Comparison of ENCODE assay signal across 28 cellular contexts in genomic region chr5:75009559-75010230, GRCh38. TPM values are rescaled to one million over a fixed set of nuclear protein-coding genes. Genes with fewer than 3 reads are reported as not detected.
A peak's percentile ranks its signal among the peaks of the same experiment; 100 is the strongest.
DNase-seq lines count a peak whose midpoint lies in the region; ATAC-seq and TF ChIP-seq lines count a peak whose summit lies in the region.
"Had no signal": no experiment of that assay in that cellular context is flagged by ENCODE, and none has a peak within 500 bp of the region (broad histone marks: within the 10 kb centered on the region; RNA-seq: fewer than 3 reads in every experiment).

No MANE protein-coding gene starts in this region.

- DNase-seq in G401 (ENCODE audit: low spot score) (peak; percentile 51), MV-4-11 (lab: John Stamatoyannopoulos, UW) (peak; percentile 3), cerebellar cortex (ENCODE audit: low spot score) (peak; percentile 79), progenitor cell of endocrine pancreas (ENCODE audit: low spot score, unreplicated experiment) (no peak), GF-D8 (lab: John Stamatoyannopoulos, UW) (no peak)
- DNase-seq: activated CD4-positive, alpha-beta T cell treated with anti-CD3 and anti-CD28 coated beads for 48 hours; CD8-positive, alpha-beta T cell; colonic mucosa; effector memory CD4-positive, alpha-beta T cell; GOT3; islet precursor cell; left ventricle myocardium inferior; MG63; NCI-H2029 treated with DMSO at 0.1 percent for 48 hours; NCI-H345; NCI-H748 treated with DMSO at 0.1 percent for 48 hours; right cardiac atrium; SHP77 treated with DMSO at 0.1 percent for 48 hours; spleen; stimulated activated CD8-positive, alpha-beta memory T cell treated with anti-CD3 and anti-CD28 coated beads, Interleukin-4, amount 100 ng/mL, for 48 hours; SW 1271 had no signal

- in situ Hi-C loops in G401 (cut with HindIII; ENCODE audit: low sequenced_read_pairs) = no loop called here

- ATAC-seq in GM21360 (IDR thresholded peaks at IDR 0.05; ENCODE audit: unreplicated experiment) (no peak), GM18858 (IDR thresholded peaks at IDR 0.05; ENCODE audit: unreplicated experiment) (no peak), GM18517 (IDR thresholded peaks at IDR 0.05; ENCODE audit: unreplicated experiment) (no peak)
- ATAC-seq: CD8-positive, alpha-beta T cell; Panc1; right cardiac atrium had no signal

- H3K27me3 Mint-ChIP-seq in progenitor cell of endocrine pancreas = no peaks in the 10 kb centered on the region
- H3K27me3 Mint-ChIP-seq: activated naive CD4-positive, alpha-beta T cell treated with anti-CD3 and anti-CD28 coated beads, Interleukin-2, amount 50 U/mL, for 24 hours; stimulated activated naive CD8-positive, alpha-beta T cell treated with anti-CD3 and anti-CD28 coated beads, Interleukin-15, Interleukin-2, amounts not matched to agents 100 ng/mL and 50 ng/mL, for 24 hours had no signal

- peaks cover 13% of the 10 kb centered on the region for H3K4me1 Mint-ChIP-seq in progenitor cell of endocrine pancreas (ENCODE audit: low read depth)
- H3K4me1 Mint-ChIP-seq: IgD-negative memory B cell had no signal

- H3K36me3 Mint-ChIP-seq in progenitor cell of endocrine pancreas (ENCODE audit: insufficient read depth) = peaks cover 2% of the 10 kb centered on the region
- H3K36me3 Mint-ChIP-seq: IgD-negative memory B cell had no signal

- peak overlapping the region; percentile 54 for H3K27ac Mint-ChIP-seq in progenitor cell of endocrine pancreas
- H3K27ac Mint-ChIP-seq: activated naive CD4-positive, alpha-beta T cell treated with anti-CD3 and anti-CD28 coated beads, Interleukin-2, amount 50 U/mL, for 24 hours; CD8-positive, alpha-beta T cell; IgD-negative memory B cell; stimulated activated naive CD8-positive, alpha-beta T cell treated with anti-CD3 and anti-CD28 coated beads, Interleukin-15, Interleukin-2, amounts not matched to agents 100 ng/mL and 50 ng/mL, for 24 hours had no signal

- H3K9me3 Mint-ChIP-seq in progenitor cell of endocrine pancreas (ENCODE audit: low read depth) = peaks cover 12% of the 10 kb centered on the region

- no peak for TF ChIP-seq CTCF in progenitor cell of endocrine pancreas (IDR thresholded peaks at IDR 0.05; ENCODE audit: unreplicated experiment)

- no peak overlapping the region for H3K4me3 Mint-ChIP-seq in progenitor cell of endocrine pancreas (ENCODE audit: low read depth)
- H3K4me3 Mint-ChIP-seq: activated naive CD4-positive, alpha-beta T cell treated with anti-CD3 and anti-CD28 coated beads, Interleukin-2, amount 50 U/mL, for 24 hours; CD8-positive, alpha-beta T cell; IgD-negative memory B cell; stimulated activated naive CD8-positive, alpha-beta T cell treated with anti-CD3 and anti-CD28 coated beads, Interleukin-15, Interleukin-2, amounts not matched to agents 100 ng/mL and 50 ng/mL, for 24 hours had no signal

RNA-seq across cellular contexts. Expression of gene GCNT4, which starts 42.7 kb away (rescaled TPM):
- total RNA-seq in G401 (2014; rRNA removed; shearing (Covaris generic)) = 63.2 and 92.1 TPM in 2 replicates
- total RNA-seq in progenitor cell of endocrine pancreas = 2.5 and 3.3 TPM in 2 replicates

Comparison
In these comparisons a context has a peak if more than half of its experiments do, and no peak if none do; other contexts are left out.
1. DNase-seq: peak in G401 (single experiment), MV-4-11 (single experiment) and cerebellar cortex (single experiment); none in progenitor cell of endocrine pancreas (single experiment) and GF-D8 (single experiment).
2. RNA of gene GCNT4, which starts 42.7 kb away (total RNA-seq): 63.2 to 92.1 TPM in G401; 2.5 to 3.3 TPM in progenitor cell of endocrine pancreas; every median in the first group is over 10 times any median in the second.